Comparison of ENCODE assay signal across 24 cellular contexts in genomic region chr7:124779194-124779593, GRCh38. TPM values are rescaled to one million over a fixed set of nuclear protein-coding genes. Genes with fewer than 3 reads are reported as not detected.
A peak's percentile ranks its signal among the peaks of the same experiment; 100 is the strongest.
DNase-seq lines count a peak whose midpoint lies in the region; ATAC-seq and TF ChIP-seq lines count a peak whose summit lies in the region.
"Had no signal": no experiment of that assay in that cellular context is flagged by ENCODE, and none has a peak within 500 bp of the region (broad histone marks: within the 10 kb centered on the region; RNA-seq: fewer than 3 reads in every experiment).

No MANE protein-coding gene starts in this region.

- no peaks in the 10 kb centered on the region for H3K27me3 ChIP-seq in body of pancreas
- H3K27me3 ChIP-seq: cardiac muscle cell, SJSA1 had no signal

- no peaks in the 10 kb centered on the region for H3K4me1 ChIP-seq in body of pancreas
- H3K4me1 ChIP-seq: SJSA1 had no signal

- H3K4me3 ChIP-seq in body of pancreas, result no peak overlapping the region
- H3K4me3 ChIP-seq: cardiac muscle cell, HAP-1, mucosa of descending colon, SJSA1 had no signal

- DNase-seq in G401 (ENCODE audit: low spot score) (peak; percentile 13), NCI-H1417 treated with DMSO at 0.1 percent for 48 hours (lab: John Stamatoyannopoulos, UW) (peak; percentile 75), NCI-H345 treated with DMSO at 0.1 percent for 48 hours (lab: John Stamatoyannopoulos, UW; ENCODE audit: unreplicated experiment) (peak; percentile 79), NCI-H1694 (lab: John Stamatoyannopoulos, UW) (no peak), NOMO-1 treated with DMSO at 0.1 percent for 48 hours (lab: John Stamatoyannopoulos, UW; ENCODE audit: unreplicated experiment) (no peak), SIG-M5 (lab: John Stamatoyannopoulos, UW) (no peak), body of pancreas (no peak)
- DNase-seq: activated CD4-positive, alpha-beta T cell treated with anti-CD3 and anti-CD28 coated beads, Interleukin-2, amount 50 U/mL, for 4 hours; activated gamma-delta T cell; CD4-positive, CD25-positive, alpha-beta regulatory T cell; DND-41; foreskin fibroblast; immature natural killer cell; left ventricle myocardium superior; mucosa of descending colon; NCI-H1048; posterior cingulate gyrus had no signal

- H3K27ac ChIP-seq in body of pancreas, result no peak overlapping the region
- H3K27ac ChIP-seq: cardiac muscle cell, epithelial cell of prostate, SJSA1 had no signal

- no peak for TF ChIP-seq POLR2A in body of pancreas (IDR thresholded peaks at IDR 0.05)

- WGBS in body of pancreas, 2 donors, result 61 to 62% methylated on average over 3 of the region's 3 CpGs

- intact Hi-C loops in body of pancreas (cut with DNase I), result no loop called here

- in situ Hi-C loops in G401 (cut with HindIII; ENCODE audit: low sequenced_read_pairs), result no loop called here

- H3K36me3 ChIP-seq in body of pancreas (replicated peaks in 1 of 2; ENCODE audit: insufficient read depth in 1 of 2, low read depth in 2 of 2), result no peaks in the 10 kb centered on the region
- H3K36me3 ChIP-seq: cardiac muscle cell, HAP-1, SJSA1 had no signal

- TF ChIP-seq CTCF in body of pancreas (IDR thresholded peaks at IDR 0.05), result no peak

- no peaks in the 10 kb centered on the region for H3K9me3 ChIP-seq in body of pancreas
- H3K9me3 ChIP-seq: HAP-1, mucosa of descending colon, SJSA1 had no signal

- ATAC-seq in esophagus mucosa (peak; percentile 42), body of pancreas (no peak)
- ATAC-seq: left ventricle myocardium superior; mucosa of descending colon; stimulated activated effector memory CD8-positive, alpha-beta T cell treated with anti-CD3 and anti-CD28 coated beads, Interleukin-12 subunit alpha, Interleukin-12 subunit beta, amount 100 ng/mL, for 72 hours had no signal

RNA-seq across cellular contexts. Expression of gene GPR37, which starts 13.6 kb away (rescaled TPM):
- not detected in 2 replicates for total RNA-seq in G401 (2014; rRNA removed; shearing (Covaris generic))
- total RNA-seq in esophagus mucosa (5.9 TPM), body of pancreas (1 to 10 TPM; 2.6 to 5.7 TPM)
- total RNA-seq: CD4-positive, CD25-positive, alpha-beta regulatory T cell; left ventricle myocardium superior; SJSA1; T-helper 2 cell treated with Interferon-gamma antibody and Interleukin-4, amounts not matched to agents 100 ng/mL and 5 ng/mL, for 36 hours had no signal

Comparison
In these comparisons a context has a peak if more than half of its experiments do, and no peak if none do; other contexts are left out.
1. DNase-seq: peak in G401 (single experiment), NCI-H1417 treated with DMSO at 0.1 percent for 48 hours (single experiment) and NCI-H345 treated with DMSO at 0.1 percent for 48 hours (single experiment); none in NCI-H1694 (single experiment), NOMO-1 treated with DMSO at 0.1 percent for 48 hours (single experiment), SIG-M5 (single experiment) and body of pancreas (0 of 4).